ENCODE assay signal across 20 cellular contexts in the genomic region with DNA sequence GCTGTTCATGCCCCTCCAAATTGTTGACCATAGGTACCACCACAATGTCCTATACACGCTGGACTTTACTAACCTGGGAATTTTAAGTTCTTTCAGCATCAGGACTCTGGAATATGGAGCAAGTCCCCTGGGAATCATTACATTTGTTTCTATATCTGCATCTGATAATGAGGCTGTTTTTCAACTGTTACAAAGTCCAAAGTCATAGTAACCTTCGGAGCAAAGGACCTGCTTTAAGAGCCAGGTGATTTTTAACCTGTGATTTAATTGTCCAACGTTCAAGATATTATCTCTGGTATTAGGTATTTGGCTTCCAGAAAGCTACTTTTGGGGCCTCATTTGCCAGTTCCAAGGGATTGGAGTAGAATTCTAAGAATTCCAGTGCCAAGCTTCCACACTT. TPM values are rescaled to one million over a fixed set of nuclear protein-coding genes. Genes with fewer than 3 reads are reported as not detected.
DNase-seq lines count a peak whose midpoint lies in the region; ATAC-seq, FAIRE-seq and TF ChIP-seq lines count a peak whose summit lies in the region.
"Had no signal": no experiment of that assay in that cellular context is flagged by ENCODE, and none has a peak within 500 bp of the region (broad histone marks: within the 10 kb centered on the region; RNA-seq: fewer than 3 reads in every experiment).

No MANE protein-coding gene starts in this region.

- H3K27ac Mint-ChIP-seq in activated CD4-positive, alpha-beta T cell treated with anti-CD3 and anti-CD28 coated beads, Interleukin-2, amount 10 ng/mL, durations not matched to agents 7 days and 5 days = no peak overlapping the region
- H3K27ac Mint-ChIP-seq: HFFc6 had no signal

- peaks cover 2% of the 10 kb centered on the region for H3K9me3 Mint-ChIP-seq in activated CD4-positive, alpha-beta T cell treated with anti-CD3 and anti-CD28 coated beads, Interleukin-2, amount 10 ng/mL, durations not matched to agents 7 days and 5 days
- H3K9me3 Mint-ChIP-seq: CD4-positive, alpha-beta memory T cell; HFFc6 had no signal

- CTCF ChIA-PET in activated CD4-positive, alpha-beta T cell treated with anti-CD3 and anti-CD28 coated beads, Interleukin-2, amount 10 ng/mL, durations not matched to agents 7 days and 5 days (lab: Charles Lee) = no interaction called here

- no peak for TF ChIP-seq POLR2A in body of pancreas (IDR thresholded peaks at IDR 0.05)

- H3K4me1 Mint-ChIP-seq in activated CD4-positive, alpha-beta T cell treated with anti-CD3 and anti-CD28 coated beads, Interleukin-2, amount 10 ng/mL, durations not matched to agents 7 days and 5 days = peaks cover 10% of the 10 kb centered on the region

- H3K9me3 ChIP-seq in body of pancreas (no peaks in the 10 kb centered on the region), kidney (ENCODE audit: control insufficient read depth in 1 of 2, low read length in 2 of 2) (no peaks in the 10 kb centered on the region), liver (ENCODE audit: control insufficient read depth in 4 of 4, low read length in 3 of 4) (no peaks in the 10 kb centered on the region), small intestine (ENCODE audit: control insufficient read depth, low read depth) (no peaks in the 10 kb centered on the region)
- H3K9me3 ChIP-seq: HAP-1 had no signal

- no peaks in the 10 kb centered on the region for H3K27me3 ChIP-seq in body of pancreas
- H3K27me3 ChIP-seq in liver (ENCODE audit: control insufficient read depth in 4 of 4, insufficient read depth in 4 of 4, low read length in 3 of 4) = no peaks in the 10 kb centered on the region
- no peaks in the 10 kb centered on the region for H3K27me3 ChIP-seq in small intestine (ENCODE audit: control insufficient read depth in 2 of 2, insufficient read depth in 2 of 2, low read length in 2 of 2)

- H3K36me3 Mint-ChIP-seq in activated CD4-positive, alpha-beta T cell treated with anti-CD3 and anti-CD28 coated beads, Interleukin-2, amount 10 ng/mL, durations not matched to agents 7 days and 5 days (ENCODE audit: low read depth) = no peaks in the 10 kb centered on the region
- H3K36me3 Mint-ChIP-seq: CD4-positive, alpha-beta memory T cell had no signal

- TF ChIP-seq CTCF in body of pancreas (IDR thresholded peaks at IDR 0.05) = no peak
- TF ChIP-seq CTCF in kidney (IDR thresholded peaks at IDR 0.05; ENCODE audit: borderline replicate concordance, extremely low read depth, insufficient read depth) = no peak
- TF ChIP-seq CTCF in liver (IDR thresholded peaks at IDR 0.05; ENCODE audit: low read depth, low read length, missing input control) = no peak

- H3K9ac ChIP-seq in kidney (ENCODE audit: low read length in 2 of 2) = no peak overlapping the region
- no peak overlapping the region for H3K9ac ChIP-seq in liver (ENCODE audit: low read depth in 1 of 2, low read length in 2 of 2)

- ATAC-seq in body of pancreas = peak; percentile 56

- peaks cover 3% of the 10 kb centered on the region for H3K27me3 Mint-ChIP-seq in activated CD4-positive, alpha-beta T cell treated with anti-CD3 and anti-CD28 coated beads, Interleukin-2, amount 10 ng/mL, durations not matched to agents 7 days and 5 days
- H3K27me3 Mint-ChIP-seq: CD4-positive, alpha-beta memory T cell had no signal

- FAIRE-seq in kidney (lab: Jason Lieb, UNC) (no peak), small intestine (lab: Jason Lieb, UNC) (no peak)
- FAIRE-seq: GM12891, GM18507, H54 had no signal

- no peak for DNase-seq in body of pancreas
- DNase-seq in kidney = no peak
- DNase-seq in small intestine = peak; percentile 84
- DNase-seq in activated CD4-positive, alpha-beta T cell treated with anti-CD3 and anti-CD28 coated beads, Interleukin-2, amount 10 ng/mL, durations not matched to agents 7 days and 5 days = no peak
- DNase-seq in NCI-H1092 (lab: John Stamatoyannopoulos, UW) = no peak
- no peak for DNase-seq in SK-N-DZ (ENCODE audit: low spot score)
- DNase-seq: C1 segment of cervical spinal cord; Calu3; CD4-positive, alpha-beta memory T cell; COR-L47; DMS53; DMS79 treated with DMSO at 0.1 percent for 48 hours; GF-D8; GOT3; HFFc6 had no signal

- WGBS in body of pancreas, 2 donors = 17 to 30% methylated on average over 3 of the region's 3 CpGs
- 35% methylated on average over 3 of the region's 3 CpGs for WGBS in liver
- 35 to 71% (median 44%) methylated on average over 3 of the region's 3 CpGs for WGBS in small intestine, 3 donors

- H3K4me1 ChIP-seq in body of pancreas = peaks cover 52% of the 10 kb centered on the region
- H3K4me1 ChIP-seq in kidney (ENCODE audit: control insufficient read depth in 1 of 2, insufficient read depth in 1 of 2, low read depth in 1 of 2, low read length in 2 of 2) = peaks cover 5 to 11% of the 10 kb centered on the region in 2 donors
- peaks cover 2 to 46% (median 28%) of the 10 kb centered on the region in 4 donors for H3K4me1 ChIP-seq in liver (ENCODE audit: control insufficient read depth in 4 of 4, insufficient read depth in 4 of 4, low read length in 3 of 4)
- H3K4me1 ChIP-seq in small intestine (ENCODE audit: control insufficient read depth in 2 of 2, insufficient read depth in 1 of 2, low read depth in 1 of 2, low read length in 1 of 2) = peaks cover 2 to 5% of the 10 kb centered on the region in 2 donors
- H3K4me1 ChIP-seq: HAP-1 had no signal

- H3K4me3 ChIP-seq in body of pancreas (no peak overlapping the region), kidney (ENCODE audit: low read length in 2 of 2) (no peak overlapping the region), liver (ENCODE audit: low read depth in 1 of 3, low read length in 3 of 3) (no peak overlapping the region), small intestine (ENCODE audit: low read depth in 1 of 2, low read length in 2 of 2) (no peak overlapping the region)
- H3K4me3 ChIP-seq: HAP-1 had no signal

- intact Hi-C loops in body of pancreas (cut with DNase I) (no loop called here), kidney (cut with DNase I) (no loop called here)

- peak; percentile 5 to 25 for TF ChIP-seq RAD21 in liver (IDR thresholded peaks at IDR 0.05)

- H3K4me3 Mint-ChIP-seq in activated CD4-positive, alpha-beta T cell treated with anti-CD3 and anti-CD28 coated beads, Interleukin-2, amount 10 ng/mL, durations not matched to agents 7 days and 5 days = no peak overlapping the region
- H3K4me3 Mint-ChIP-seq: CD4-positive, alpha-beta memory T cell; HFFc6 had no signal

- H3K27ac ChIP-seq in body of pancreas (peak overlapping the region; percentile 26 to 80 (median 64)), kidney (ENCODE audit: low read depth in 2 of 2, low read length in 2 of 2) (peak overlapping the region; percentile 33 to 69), liver (ENCODE audit: low read depth in 1 of 2, low read length in 2 of 2) (peak overlapping the region; percentile 33 to 41), small intestine (ENCODE audit: low read depth in 1 of 2, low read length in 1 of 2) (no peak overlapping the region)

- no peaks in the 10 kb centered on the region for H3K36me3 ChIP-seq in body of pancreas (replicated peaks in 1 of 2; ENCODE audit: insufficient read depth in 1 of 2, low read depth in 2 of 2)
- no peaks in the 10 kb centered on the region for H3K36me3 ChIP-seq in kidney (ENCODE audit: control insufficient read depth in 1 of 2, insufficient read depth in 2 of 2, low read length in 2 of 2)
- H3K36me3 ChIP-seq in liver (ENCODE audit: control insufficient read depth in 4 of 4, insufficient read depth in 3 of 4, low read depth in 1 of 4, low read length in 3 of 4) = no peaks in the 10 kb centered on the region
- no peaks in the 10 kb centered on the region for H3K36me3 ChIP-seq in small intestine (ENCODE audit: control insufficient read depth in 2 of 2, insufficient read depth in 2 of 2, low read length in 2 of 2)
- H3K36me3 ChIP-seq: HAP-1 had no signal

- POLR2A ChIA-PET in activated CD4-positive, alpha-beta T cell treated with anti-CD3 and anti-CD28 coated beads, Interleukin-2, amount 10 ng/mL, durations not matched to agents 7 days and 5 days (lab: Charles Lee) = no interaction called here

TF ChIP-seq in liver, 16 proteins besides CTCF, POLR2A, EP300 and RAD21 (continues in another document):
- TF ChIP-seq YY1 (IDR thresholded peaks at IDR 0.05) (peak; percentile 26), ATF3 (IDR thresholded peaks at IDR 0.05) (no peak), MAX (IDR thresholded peaks at IDR 0.05) (no peak), ZBTB33 (IDR thresholded peaks at IDR 0.05) (peak; percentile 22), JUND (IDR thresholded peaks at IDR 0.05) (peak in 1 of 2 donors; percentile 71), FOXA2 (IDR thresholded peaks at IDR 0.05) (no peak), HNF4G (IDR thresholded peaks at IDR 0.05) (peak; percentile 58), EGR1 (IDR thresholded peaks at IDR 0.05; ENCODE audit: low read depth in 2 of 2) (no peak), HNF4A (conservative IDR thresholded peaks at IDR 0.05) (peak; percentile 91 to 98)

RNA-seq across cellular contexts. Expression of gene B3GNT2, which starts 7.5 kb away (rescaled TPM):
- total RNA-seq in body of pancreas (10 to 100 TPM; 12.2 to 15.8 TPM), kidney (35.0 TPM), liver (10 to 100 TPM; 19.4 to 20.2 TPM)
- polyA plus RNA-seq in kidney (ENCODE audit: insufficient read depth, low read depth, low replicate concordance) (17.5 TPM), liver (1 to 10 TPM; 6.4 to 9.0 TPM), small intestine (10 to 100 TPM; 13.4 to 24.3 (median 14.1) TPM)
- total RNA-seq in activated CD4-positive, alpha-beta T cell treated with anti-CD3 and anti-CD28 coated beads, Interleukin-2, amount 10 ng/mL, durations not matched to agents 7 days and 5 days = 10 to 100 TPM; 28.0 to 30.6 TPM
- polyA plus RNA-seq in SK-N-DZ (2014; cell fraction: cytosol; rRNA removed) = 13.4 and 16.1 TPM in 2 replicates
- 8.7 and 9.9 TPM in 2 replicates for polyA plus RNA-seq in SK-N-DZ (2014; cell fraction: nucleus; rRNA removed)

Comparison
In these comparisons a context has a peak if more than half of its experiments do, and no peak if none do; other contexts are left out.
1. H3K27ac ChIP-seq: peak in body of pancreas (4 of 4), kidney (2 of 2) and liver (2 of 2); none in small intestine (0 of 2).